8 cellular contexts compared by ENCODE assay signal in the genomic region with DNA sequence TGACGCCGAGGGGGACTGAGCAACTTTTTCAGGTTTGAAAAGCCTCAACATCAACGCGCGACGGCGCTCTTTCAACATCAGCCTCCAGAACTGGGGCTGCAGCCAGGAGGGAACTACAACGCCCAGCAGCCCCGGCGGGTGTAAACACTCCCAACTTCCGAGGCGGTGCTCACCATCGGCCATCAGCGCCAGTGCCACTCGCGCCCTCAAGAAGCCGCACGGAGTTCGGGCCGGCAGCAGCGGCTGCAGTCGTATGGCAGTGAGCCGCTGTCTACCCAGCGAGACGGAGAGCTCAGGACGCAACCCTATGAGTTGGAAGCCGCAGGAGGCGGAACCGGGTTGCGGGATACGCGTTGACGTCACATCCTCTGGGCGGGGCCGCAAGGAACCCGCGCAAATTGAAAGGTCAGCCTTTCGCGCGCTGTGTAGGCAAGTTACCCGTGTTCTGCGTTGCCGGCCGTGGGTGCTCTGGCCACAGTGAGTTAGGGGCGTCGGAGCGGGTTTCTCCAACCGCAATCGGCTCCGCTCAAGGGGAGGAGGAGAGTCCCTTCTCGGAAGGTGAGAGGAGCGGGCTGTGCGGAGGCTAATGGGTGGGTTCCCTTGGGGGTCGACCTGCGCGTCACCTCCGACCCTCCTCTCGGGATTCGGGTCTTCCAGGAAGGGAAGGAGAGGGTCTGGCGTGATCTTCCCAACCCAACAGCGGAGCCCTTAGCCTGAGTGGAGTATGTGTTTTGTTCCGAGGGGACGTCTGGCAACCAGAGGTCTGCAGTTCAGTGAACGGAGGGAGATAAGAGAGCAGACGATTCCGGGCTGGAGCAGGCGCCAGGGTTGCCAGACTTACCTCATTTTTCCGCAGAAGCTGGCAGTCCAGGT. TPM values are rescaled to one million over a fixed set of nuclear protein-coding genes. Genes with fewer than 3 reads are reported as not detected.
DNase-seq lines count a peak whose midpoint lies in the region; ATAC-seq and TF ChIP-seq lines count a peak whose summit lies in the region.

Gene EXO1 (plus strand): TSS at position 409 of the 873 bp plus-strand sequence. CDS start 2,222 bp downstream, outside the sequence.

- H3K9me3 Mint-ChIP-seq in nephron progenitor cell = no peaks in the 10 kb centered on the region
- H3K9me3 Mint-ChIP-seq in stimulated activated naive CD8-positive, alpha-beta T cell treated with anti-CD3 and anti-CD28 coated beads, Interleukin-15, amount 100 ng/mL, for 72 hours = no peaks in the 10 kb centered on the region

- H3K4me1 Mint-ChIP-seq in nephron progenitor cell = peaks cover 28% of the 10 kb centered on the region
- H3K4me1 Mint-ChIP-seq in stimulated activated naive CD8-positive, alpha-beta T cell treated with anti-CD3 and anti-CD28 coated beads, Interleukin-15, amount 100 ng/mL, for 72 hours = peaks cover 24% of the 10 kb centered on the region

- peaks cover 2% of the 10 kb centered on the region; the same call in 1 of the 2 replicates for H3K36me3 ChIP-seq in ES-I3 (ENCODE audit: insufficient read depth, low read length)

- peaks cover 18% of the 10 kb centered on the region for H3K36me3 Mint-ChIP-seq in nephron progenitor cell (ENCODE audit: low read depth)

- DNase-seq in H4 (ENCODE audit: low spot score) (peak; percentile 92), LNCaP clone FGC (ENCODE audit: low read depth) (peak; percentile 73), fibroblast of the aortic adventitia (ENCODE audit: low read depth) (peak; percentile 90), nephron progenitor cell (peak; percentile 91)
- DNase-seq in activated T-helper 9 cell treated with anti-CD3 and anti-CD28 coated beads, Interleukin-2, amount 50 U/mL, for 16 hours (ENCODE audit: low read depth) = peak; percentile 77
- peak; percentile 88 to 91 for DNase-seq in stimulated activated naive CD8-positive, alpha-beta T cell treated with anti-CD3 and anti-CD28 coated beads, Interleukin-15, amount 100 ng/mL, for 72 hours

- peak; percentile 71 for TF ChIP-seq CTCF in LNCaP clone FGC (IDR thresholded peaks at IDR 0.05; ENCODE audit: control insufficient read depth, extremely low read depth, insufficient read depth)
- TF ChIP-seq CTCF in fibroblast of the aortic adventitia (IDR thresholded peaks at IDR 0.05; ENCODE audit: insufficient read depth, low read length) = peak; percentile 5
- no peak for TF ChIP-seq CTCF in nephron progenitor cell (IDR thresholded peaks at IDR 0.05)

- H3K9me3 ChIP-seq in ES-I3 (ENCODE audit: control insufficient read depth, insufficient read depth, low read length) = no peaks in the 10 kb centered on the region

- TF ChIP-seq POLR2A in Raji (IDR thresholded peaks at IDR 0.05; ENCODE audit: insufficient read depth, low read depth, low read length) = peak; percentile 93

- peaks cover 4% of the 10 kb centered on the region for H3K27me3 Mint-ChIP-seq in nephron progenitor cell (ENCODE audit: low read depth, poor library complexity)
- no peaks in the 10 kb centered on the region for H3K27me3 Mint-ChIP-seq in stimulated activated naive CD8-positive, alpha-beta T cell treated with anti-CD3 and anti-CD28 coated beads, Interleukin-15, amount 100 ng/mL, for 72 hours

- H3K4me3 ChIP-seq in LNCaP clone FGC (ENCODE audit: low read depth, low read length) = peak within 1 kb of the TSS; percentile 78
- peak within 1 kb of the TSS; percentile 88 for H3K4me3 ChIP-seq in fibroblast of the aortic adventitia (ENCODE audit: low read depth, low read length)

- H3K27ac Mint-ChIP-seq in nephron progenitor cell = peak within 1 kb of the TSS; percentile 99
- peak within 1 kb of the TSS; percentile 99 for H3K27ac Mint-ChIP-seq in stimulated activated naive CD8-positive, alpha-beta T cell treated with anti-CD3 and anti-CD28 coated beads, Interleukin-15, amount 100 ng/mL, for 72 hours

- peak within 1 kb of the TSS; percentile 94 for H3K4me3 Mint-ChIP-seq in nephron progenitor cell
- peak within 1 kb of the TSS; percentile 99 for H3K4me3 Mint-ChIP-seq in stimulated activated naive CD8-positive, alpha-beta T cell treated with anti-CD3 and anti-CD28 coated beads, Interleukin-15, amount 100 ng/mL, for 72 hours

- ATAC-seq in stimulated activated naive CD8-positive, alpha-beta T cell treated with anti-CD3 and anti-CD28 coated beads, Interleukin-15, amount 100 ng/mL, for 72 hours = peak; percentile 95

- peak within 1 kb of the TSS; percentile 93 for H3K9ac ChIP-seq in ES-I3 (ENCODE audit: low read depth, low read length)

- peaks cover 6% of the 10 kb centered on the region; the same call in 1 of the 2 replicates for H3K4me1 ChIP-seq in ES-I3 (ENCODE audit: insufficient read depth, low read length)

RNA-seq across cellular contexts. Expression of gene EXO1, which starts in this region (rescaled TPM):
- 32.4 and 49.1 TPM in 2 replicates for total RNA-seq in H4 (2014; rRNA removed; shearing (Covaris generic))
- 1.2 and 37.2 TPM in 2 replicates for total RNA-seq in fibroblast of the aortic adventitia (ENCODE audit: low replicate concordance)

Comparison
In these comparisons a context has a peak if more than half of its experiments do, and no peak if none do; other contexts are left out.
1. Peak in every context shown above with its lines: DNase-seq, ATAC-seq and H3K4me3 ChIP-seq.